ENCODE assay signal across 1 cellular context in the genomic region with DNA sequence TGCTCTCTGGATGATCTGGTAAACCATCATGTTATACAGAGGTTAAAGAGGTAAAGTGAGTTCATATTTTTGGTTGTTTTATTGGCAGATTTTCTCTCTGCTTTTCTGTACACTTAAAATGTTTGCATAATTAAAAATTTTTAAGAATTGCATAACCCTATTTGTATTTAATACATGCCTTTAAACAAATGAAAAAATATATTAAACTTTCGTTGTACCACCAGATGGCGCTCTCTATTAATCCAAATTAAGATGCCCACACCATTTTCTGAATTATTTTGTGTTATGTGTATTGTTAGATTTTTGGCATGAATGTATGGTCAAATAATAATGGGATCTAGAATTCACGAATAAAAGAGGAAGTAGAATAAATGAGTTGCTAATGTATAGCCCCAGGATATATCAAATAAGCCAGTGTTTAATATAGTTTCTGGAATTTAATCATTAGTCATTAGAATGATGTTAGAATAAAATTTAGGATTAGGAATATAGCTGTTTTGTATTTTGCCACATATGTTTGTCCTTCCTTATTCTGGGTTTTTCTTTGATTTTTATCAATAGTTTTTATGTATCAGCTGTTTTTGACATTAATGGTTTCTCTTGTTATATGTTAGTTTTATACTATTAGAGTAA.
TF ChIP-seq lines count a peak whose summit lies in the region.

No MANE protein-coding gene starts in this region.

TF ChIP-seq in neural cell, 6 proteins besides CTCF, POLR2A, EP300 and RAD21 (continued from another document):
- TF ChIP-seq, protein P1, sequence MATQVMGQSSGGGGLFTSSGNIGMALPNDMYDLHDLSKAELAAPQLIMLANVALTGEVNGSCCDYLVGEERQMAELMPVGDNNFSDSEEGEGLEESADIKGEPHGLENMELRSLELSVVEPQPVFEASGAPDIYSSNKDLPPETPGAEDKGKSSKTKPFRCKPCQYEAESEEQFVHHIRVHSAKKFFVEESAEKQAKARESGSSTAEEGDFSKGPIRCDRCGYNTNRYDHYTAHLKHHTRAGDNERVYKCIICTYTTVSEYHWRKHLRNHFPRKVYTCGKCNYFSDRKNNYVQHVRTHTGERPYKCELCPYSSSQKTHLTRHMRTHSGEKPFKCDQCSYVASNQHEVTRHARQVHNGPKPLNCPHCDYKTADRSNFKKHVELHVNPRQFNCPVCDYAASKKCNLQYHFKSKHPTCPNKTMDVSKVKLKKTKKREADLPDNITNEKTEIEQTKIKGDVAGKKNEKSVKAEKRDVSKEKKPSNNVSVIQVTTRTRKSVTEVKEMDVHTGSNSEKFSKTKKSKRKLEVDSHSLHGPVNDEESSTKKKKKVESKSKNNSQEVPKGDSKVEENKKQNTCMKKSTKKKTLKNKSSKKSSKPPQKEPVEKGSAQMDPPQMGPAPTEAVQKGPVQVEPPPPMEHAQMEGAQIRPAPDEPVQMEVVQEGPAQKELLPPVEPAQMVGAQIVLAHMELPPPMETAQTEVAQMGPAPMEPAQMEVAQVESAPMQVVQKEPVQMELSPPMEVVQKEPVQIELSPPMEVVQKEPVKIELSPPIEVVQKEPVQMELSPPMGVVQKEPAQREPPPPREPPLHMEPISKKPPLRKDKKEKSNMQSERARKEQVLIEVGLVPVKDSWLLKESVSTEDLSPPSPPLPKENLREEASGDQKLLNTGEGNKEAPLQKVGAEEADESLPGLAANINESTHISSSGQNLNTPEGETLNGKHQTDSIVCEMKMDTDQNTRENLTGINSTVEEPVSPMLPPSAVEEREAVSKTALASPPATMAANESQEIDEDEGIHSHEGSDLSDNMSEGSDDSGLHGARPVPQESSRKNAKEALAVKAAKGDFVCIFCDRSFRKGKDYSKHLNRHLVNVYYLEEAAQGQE (IDR thresholded peaks at IDR 0.05; ENCODE audit: borderline replicate concordance) = no peak
